In the genomic region with DNA sequence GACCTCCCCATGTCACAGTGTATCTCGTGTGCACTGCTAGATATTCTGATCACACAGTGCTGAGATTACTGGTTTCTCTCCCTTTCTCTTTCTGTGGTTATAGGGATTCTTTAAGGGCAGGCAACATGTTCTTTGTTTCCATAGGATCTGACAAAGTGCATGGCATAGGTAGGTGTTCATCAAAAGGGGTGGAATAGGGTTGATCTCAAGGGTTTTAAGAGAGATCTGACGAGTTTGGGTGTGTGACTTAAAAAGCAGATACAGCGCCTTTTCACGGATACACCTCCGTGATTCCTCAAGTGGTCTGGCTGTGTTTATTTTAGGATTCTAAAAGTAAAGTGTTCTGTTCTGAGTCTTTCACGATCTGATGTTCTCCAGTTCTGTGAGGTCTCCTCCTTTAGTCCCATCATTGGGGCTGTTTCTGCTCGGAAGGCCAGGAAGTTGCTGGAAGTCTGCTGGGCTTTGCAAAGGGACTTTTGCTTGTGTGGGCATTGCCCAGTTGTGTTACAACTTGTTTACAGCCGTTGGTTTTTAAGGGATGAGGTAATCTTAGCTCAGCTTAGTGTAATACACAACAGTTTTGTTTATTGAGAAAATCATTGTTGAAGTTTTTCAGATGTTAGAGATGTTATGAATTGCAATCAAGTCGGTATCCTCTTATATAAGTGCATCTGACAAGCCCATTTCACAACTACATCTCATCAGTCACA, we compare ENCODE assay signal across 11 cellular contexts. TPM values are rescaled to one million over a fixed set of nuclear protein-coding genes. Genes with fewer than 3 reads are reported as not detected.
DNase-seq lines count a peak whose midpoint lies in the region; ATAC-seq and TF ChIP-seq lines count a peak whose summit lies in the region.
"Had no signal": no experiment of that assay in that cellular context is flagged by ENCODE, and none has a peak within 500 bp of the region (broad histone marks: within the 10 kb centered on the region; RNA-seq: fewer than 3 reads in every experiment).

No MANE protein-coding gene starts in this region.

- TF ChIP-seq CTCF in heart left ventricle (IDR thresholded peaks at IDR 0.05) (no peak), cardiac fibroblast (IDR thresholded peaks at IDR 0.05; ENCODE audit: low read depth, low read length) (no peak), uterus (IDR thresholded peaks at IDR 0.05) (no peak)

- DNase-seq in heart left ventricle = no peak
- no peak for DNase-seq in Right ventricle myocardium inferior (ENCODE audit: missing footprints)
- DNase-seq in cardiac fibroblast (ENCODE audit: low read depth in 2 of 2) = peak; percentile 26 to 37
- no peak for DNase-seq in uterus
- DNase-seq in cerebellar cortex (ENCODE audit: low spot score) = no peak
- no peak for DNase-seq in superior temporal gyrus (ENCODE audit: extremely low spot score)
- DNase-seq: activated CD4-positive, alpha-beta T cell treated with anti-CD3 and anti-CD28 coated beads, Interleukin-2, amount 10 ng/mL, durations not matched to agents 24 days and 14 days; activated naive CD4-positive, alpha-beta T cell treated with anti-CD3 and anti-CD28 coated beads, Interleukin-2, amount 10 ng/mL, durations not matched to agents 7 days and 5 days had no signal

- intact Hi-C loops in heart left ventricle (cut with DNase I) = no loop called here
- intact Hi-C loops in Right ventricle myocardium inferior (cut with DNase I) = no loop called here
- intact Hi-C loops in uterus (cut with DNase I; ENCODE audit: low total_unique reads) = no loop called here

- WGBS in heart left ventricle, 4 donors = 33 to 40% (median 39%) methylated on average over 9 of the region's 9 CpGs
- WGBS in mesodermal cell (ENCODE audit: insufficient coverage in 2 of 2), 2 experiments = 82 to 92% methylated on average over 5 to 6 of the region's 9 CpGs

- H3K4me3 ChIP-seq in heart left ventricle (no peak overlapping the region), cardiac fibroblast (replicated peaks in 1 of 2; ENCODE audit: low read depth in 2 of 2, low read length in 2 of 2) (no peak overlapping the region), mesodermal cell (ENCODE audit: extremely low read depth, insufficient read depth, low read length, poor library complexity, severe bottlenecking) (no peak overlapping the region), uterus (no peak overlapping the region)
- H3K4me3 ChIP-seq: SK-N-MC had no signal

- no peaks in the 10 kb centered on the region for H3K36me3 ChIP-seq in heart left ventricle
- H3K36me3 ChIP-seq in mesodermal cell (ENCODE audit: control insufficient read depth, insufficient read depth, low read length) = peaks cover 10% of the 10 kb centered on the region
- no peaks in the 10 kb centered on the region for H3K36me3 ChIP-seq in uterus

- H3K27me3 ChIP-seq in heart left ventricle = no peaks in the 10 kb centered on the region
- no peaks in the 10 kb centered on the region for H3K27me3 ChIP-seq in uterus

- H3K27ac ChIP-seq in heart left ventricle = peak overlapping the region in 9 of 12 donors; percentile 1 to 73 (median 47)
- peak overlapping the region; percentile 6 for H3K27ac ChIP-seq in mesodermal cell (ENCODE audit: low read depth, low read length, severe bottlenecking)
- H3K27ac ChIP-seq in uterus = peak overlapping the region; percentile 36 to 79
- H3K27ac ChIP-seq: SK-N-MC had no signal

- peaks cover 5 to 73% (median 43%) of the 10 kb centered on the region in 12 donors for H3K4me1 ChIP-seq in heart left ventricle
- H3K4me1 ChIP-seq in mesodermal cell (ENCODE audit: control insufficient read depth, insufficient read depth, low read length, poor library complexity, severe bottlenecking) = peaks cover 48% of the 10 kb centered on the region
- peaks cover 0 to 3% of the 10 kb centered on the region in 2 donors for H3K4me1 ChIP-seq in uterus

- peak in 1 of 4 donors; percentile 22 for ATAC-seq in heart left ventricle
- ATAC-seq in Right ventricle myocardium inferior = no peak
- no peak for ATAC-seq in HG03139 (IDR thresholded peaks at IDR 0.05; ENCODE audit: unreplicated experiment)

- H3K9me3 ChIP-seq in heart left ventricle (no peaks in the 10 kb centered on the region), mesodermal cell (ENCODE audit: control insufficient read depth, low read length) (no peaks in the 10 kb centered on the region), uterus (no peaks in the 10 kb centered on the region)

- TF ChIP-seq POLR2A in heart left ventricle (IDR thresholded peaks at IDR 0.05) (no peak), uterus (IDR thresholded peaks at IDR 0.05) (no peak)

RNA-seq across cellular contexts. Expression of gene IGF1R, which starts 34.8 kb away (rescaled TPM):
- total RNA-seq in heart left ventricle (10 to 100 TPM; 26.0 to 93.1 (median 47.5) TPM), Right ventricle myocardium inferior (26.3 TPM), uterus (10 to 100 TPM; 30.0 to 95.2 (median 57.5) TPM)
- 10 to 100 TPM in 1 of 2 donors, 1 to 10 TPM in 1; 7.4 to 12.5 TPM for polyA plus RNA-seq in heart left ventricle
- 60.4 TPM for polyA plus RNA-seq in mesodermal cell (2013, experiment 1 of 2)
- 39.5 TPM for polyA plus RNA-seq in mesodermal cell (2013, experiment 2 of 2)

Comparison
In these comparisons a context has a peak if more than half of its experiments do, and no peak if none do; other contexts are left out.
1. DNase-seq: peak in cardiac fibroblast (2 of 2); none in heart left ventricle (0 of 5), Right ventricle myocardium inferior (single experiment), uterus (0 of 2), cerebellar cortex (single experiment) and superior temporal gyrus (single experiment).
2. H3K27ac ChIP-seq: peak in every context shown above with its lines; median percentile 58 in uterus; 47 in heart left ventricle; 6 in mesodermal cell.